Comparison of ENCODE assay signal across 11 cellular contexts in genomic region chr6:20146291-20146690, GRCh38.
"Had no signal": no experiment of that assay in that cellular context is flagged by ENCODE, and none has a peak within 500 bp of the region (broad histone marks: within the 10 kb centered on the region; RNA-seq: fewer than 3 reads in every experiment).

No MANE protein-coding gene starts in this region.

- H3K4me1 Mint-ChIP-seq: GM23338, H9 had no signal

- H3K9me3 Mint-ChIP-seq: GM23338, H9, HFFc6 had no signal

- DNase-seq: GM23248, GOT3, H7, H9, HCEC 1CT, HFFc6 had no signal

- H3K27ac ChIP-seq: GM23248 had no signal

- H3K4me1 ChIP-seq: HAP-1 had no signal

- H3K4me2 ChIP-seq: GM23338 had no signal

- ATAC-seq: GM23338, HCT116 had no signal

- H3K9me3 ChIP-seq: HAP-1 had no signal

- H2AFZ ChIP-seq: GM23248, GM23338 had no signal

- H3K9ac ChIP-seq: GM23248 had no signal

- FAIRE-seq: H1, H54 had no signal

- H3K4me3 Mint-ChIP-seq: GM23338, H9, HFFc6 had no signal

- H3K27ac Mint-ChIP-seq: GM23338, H9, HFFc6 had no signal

- H3K4me3 ChIP-seq: GM23248, GM23338, HAP-1 had no signal
